In genomic region chrX:48770296-48770695, GRCh38 we compare ENCODE assay signal across 9 cellular contexts. TPM values are rescaled to one million over a fixed set of nuclear protein-coding genes. Genes with fewer than 3 reads are reported as not detected.
"Had no signal": no experiment of that assay in that cellular context is flagged by ENCODE, and none has a peak within 500 bp of the region (broad histone marks: within the 10 kb centered on the region; RNA-seq: fewer than 3 reads in every experiment).

No MANE protein-coding gene starts in this region.

- H3K4me3 ChIP-seq: GM12878 had no signal

- ATAC-seq: GM12878 had no signal

- FAIRE-seq: G401.6, GM12878, GM12891, GM12892, GM18507, GM19239 had no signal

- DNase-seq: GDM1, GF-D8 had no signal

RNA-seq across cellular contexts. Expression of gene GLOD5, which starts 8.7 kb away (rescaled TPM):
- total RNA-seq: G401, GM12878 had no signal
- polyA plus RNA-seq: GM12878 had no signal

RNA-seq across cellular contexts. Expression of gene GATA1, which starts 16.1 kb away (rescaled TPM):
- total RNA-seq: G401 had no signal

RNA-seq across cellular contexts. Expression of gene ERAS, which starts 56.0 kb away (rescaled TPM):
- total RNA-seq: GM12878 had no signal
- polyA plus RNA-seq: GM12878 had no signal
